Comparison of ENCODE assay signal across 8 cellular contexts in genomic region chr14:75307700-75308379, GRCh38. TPM values are rescaled to one million over a fixed set of nuclear protein-coding genes. Genes with fewer than 3 reads are reported as not detected.
DNase-seq lines count a peak whose midpoint lies in the region; ATAC-seq and TF ChIP-seq lines count a peak whose summit lies in the region.

No MANE protein-coding gene starts in this region.

- no peak overlapping the region for H3K27ac ChIP-seq in thyroid gland

- DNase-seq in EH (ENCODE audit: low read depth) (peak; percentile 77), M059J (ENCODE audit: low read depth) (peak; percentile 78), RKO (ENCODE audit: low spot score) (peak; percentile 79), fibroblast of pulmonary artery (ENCODE audit: low read depth) (peak; percentile 90), neural crest cell (ENCODE audit: low read depth, low spot score) (peak; percentile 96), thyroid gland (peak; percentile 83 to 88)
- DNase-seq in activated T-helper 1 cell treated with anti-CD3 and anti-CD28 coated beads, Interleukin-12 subunit alpha, Interleukin-12 subunit beta, Interleukin-2, Interleukin-4 antibody, amounts not matched to agents 30 ng/mL and 10 ng/mL and 1 ng/mL, durations not matched to agents 14 hours and 24 hours and 36 hours (ENCODE audit: low spot score), result peak; percentile 54

- no peak for ATAC-seq in GM18867 (IDR thresholded peaks at IDR 0.05; ENCODE audit: unreplicated experiment)

- peaks cover 2% of the 10 kb centered on the region for H3K36me3 Mint-ChIP-seq in activated T-helper 1 cell treated with anti-CD3 and anti-CD28 coated beads, Interleukin-12 subunit alpha, Interleukin-12 subunit beta, Interleukin-2, Interleukin-4 antibody, amounts not matched to agents 30 ng/mL and 10 ng/mL and 1 ng/mL, durations not matched to agents 14 hours and 24 hours and 36 hours (ENCODE audit: low read depth)
- no peaks in the 10 kb centered on the region for H3K36me3 Mint-ChIP-seq in neural crest cell (ENCODE audit: low read depth)

- no peaks in the 10 kb centered on the region for H3K36me3 ChIP-seq in thyroid gland

- TF ChIP-seq POLR2A in thyroid gland (IDR thresholded peaks at IDR 0.05), result no peak

- H3K9me3 ChIP-seq in thyroid gland, result no peaks in the 10 kb centered on the region

- no peak overlapping the region for H3K27ac Mint-ChIP-seq in activated T-helper 1 cell treated with anti-CD3 and anti-CD28 coated beads, Interleukin-12 subunit alpha, Interleukin-12 subunit beta, Interleukin-2, Interleukin-4 antibody, amounts not matched to agents 30 ng/mL and 10 ng/mL and 1 ng/mL, durations not matched to agents 14 hours and 24 hours and 36 hours
- no peak overlapping the region for H3K27ac Mint-ChIP-seq in neural crest cell (ENCODE audit: unreplicated experiment)

- no peaks in the 10 kb centered on the region for H3K27me3 ChIP-seq in thyroid gland

- intact Hi-C loops in activated T-helper 1 cell treated with anti-CD3 and anti-CD28 coated beads, Interleukin-12 subunit alpha, Interleukin-12 subunit beta, Interleukin-2, Interleukin-4 antibody, amounts not matched to agents 30 ng/mL and 10 ng/mL and 1 ng/mL, durations not matched to agents 14 hours and 24 hours and 36 hours (cut with micrococcal nuclease), result loop anchor here (1.0 to 10.0 kb wide), 6 partner anchors 119 to 543 kb away; partner anchors contain the start of genes JDP2 and YLPM1
- intact Hi-C loops in thyroid gland (cut with DNase I), result loop anchor here (2.0 to 5.0 kb wide), 2 partner anchors 181 to 254 kb away; no protein-coding TSS in a partner anchor

- H3K27me3 Mint-ChIP-seq in activated T-helper 1 cell treated with anti-CD3 and anti-CD28 coated beads, Interleukin-12 subunit alpha, Interleukin-12 subunit beta, Interleukin-2, Interleukin-4 antibody, amounts not matched to agents 30 ng/mL and 10 ng/mL and 1 ng/mL, durations not matched to agents 14 hours and 24 hours and 36 hours (ENCODE audit: insufficient read depth), result peaks cover 4% of the 10 kb centered on the region
- no peaks in the 10 kb centered on the region for H3K27me3 Mint-ChIP-seq in neural crest cell (ENCODE audit: low read depth)

- H3K4me3 ChIP-seq in fibroblast of pulmonary artery (replicated peaks; ENCODE audit: low read depth, low read length), result no peak overlapping the region
- H3K4me3 ChIP-seq in thyroid gland (replicated peaks in 1 of 3), result no peak overlapping the region

- H3K4me1 Mint-ChIP-seq in activated T-helper 1 cell treated with anti-CD3 and anti-CD28 coated beads, Interleukin-12 subunit alpha, Interleukin-12 subunit beta, Interleukin-2, Interleukin-4 antibody, amounts not matched to agents 30 ng/mL and 10 ng/mL and 1 ng/mL, durations not matched to agents 14 hours and 24 hours and 36 hours (ENCODE audit: low read depth), result peaks cover 18% of the 10 kb centered on the region
- H3K4me1 Mint-ChIP-seq in neural crest cell, result peaks cover 27% of the 10 kb centered on the region

- WGBS in thyroid gland, 2 donors, result 17 to 19% methylated on average over 12 of the region's 12 CpGs

- no peak overlapping the region for H3K4me3 Mint-ChIP-seq in activated T-helper 1 cell treated with anti-CD3 and anti-CD28 coated beads, Interleukin-12 subunit alpha, Interleukin-12 subunit beta, Interleukin-2, Interleukin-4 antibody, amounts not matched to agents 30 ng/mL and 10 ng/mL and 1 ng/mL, durations not matched to agents 14 hours and 24 hours and 36 hours
- H3K4me3 Mint-ChIP-seq in neural crest cell, result no peak overlapping the region

- TF ChIP-seq CTCF in fibroblast of pulmonary artery (IDR thresholded peaks at IDR 0.05; ENCODE audit: low read length, missing control alignments), result peak; percentile 95
- peak; percentile 95 for TF ChIP-seq CTCF in neural crest cell (conservative IDR thresholded peaks at IDR 0.05)
- TF ChIP-seq CTCF in thyroid gland (IDR thresholded peaks at IDR 0.05), result peak; percentile 71 to 91 (median 86)

- H3K4me1 ChIP-seq in thyroid gland, result peaks cover 16 to 17% of the 10 kb centered on the region in 2 donors

- H3K9me3 Mint-ChIP-seq in activated T-helper 1 cell treated with anti-CD3 and anti-CD28 coated beads, Interleukin-12 subunit alpha, Interleukin-12 subunit beta, Interleukin-2, Interleukin-4 antibody, amounts not matched to agents 30 ng/mL and 10 ng/mL and 1 ng/mL, durations not matched to agents 14 hours and 24 hours and 36 hours, result no peaks in the 10 kb centered on the region
- H3K9me3 Mint-ChIP-seq in neural crest cell, result no peaks in the 10 kb centered on the region

RNA-seq across cellular contexts. Expression of gene FOS, which starts 29.2 kb away (rescaled TPM):
- total RNA-seq in M059J (2014; rRNA removed; shearing (Covaris generic)), result 24.0 and 31.6 TPM in 2 replicates
- total RNA-seq in activated T-helper 1 cell treated with anti-CD3 and anti-CD28 coated beads, Interleukin-12 subunit alpha, Interleukin-12 subunit beta, Interleukin-2, Interleukin-4 antibody, amounts not matched to agents 30 ng/mL and 10 ng/mL and 1 ng/mL, durations not matched to agents 14 hours and 24 hours and 36 hours, result 40.9 and 41.9 TPM in 2 replicates
- total RNA-seq in neural crest cell (3.8 and 5.8 TPM in 2 replicates), thyroid gland (100 to 1,000 TPM in 2 of 4 donors, 10 to 100 TPM in 2; 32.1 to 239 (median 121) TPM)
